13 cellular contexts compared by ENCODE assay signal in genomic region chr10:119313024-119313423, GRCh38.
DNase-seq lines count a peak whose midpoint lies in the region; ATAC-seq, FAIRE-seq and TF ChIP-seq lines count a peak whose summit lies in the region.
"Had no signal": no experiment of that assay in that cellular context is flagged by ENCODE, and none has a peak within 500 bp of the region (broad histone marks: within the 10 kb centered on the region; RNA-seq: fewer than 3 reads in every experiment).

No MANE protein-coding gene starts in this region.

- no peak overlapping the region; the same call in 1 of the 2 replicates for H2AK5ac ChIP-seq in H1 (ENCODE audit: low read depth, low read length)

- H3K36me3 ChIP-seq in H1 (ENCODE audit: control insufficient read depth in 2 of 4, insufficient read depth in 4 of 4, low read length in 3 of 4) (no peaks in the 10 kb centered on the region), thyroid gland (no peaks in the 10 kb centered on the region), uterus (no peaks in the 10 kb centered on the region)
- H3K36me3 ChIP-seq: SJSA1 had no signal

- no peaks in the 10 kb centered on the region for H3K79me2 ChIP-seq in H1 (ENCODE audit: control insufficient read depth in 1 of 2, insufficient read depth in 2 of 2, low read length in 2 of 2)

- peaks cover 88% of the 10 kb centered on the region for H3K27me3 Mint-ChIP-seq in activated naive CD4-positive, alpha-beta T cell treated with anti-CD3 and anti-CD28 coated beads, Interleukin-2, amount 10 ng/mL, durations not matched to agents 7 days and 5 days
- H3K27me3 Mint-ChIP-seq in T-helper 2 cell treated with Interferon-gamma antibody and Interleukin-4, amounts not matched to agents 5 μg/mL and 100 μg/mL, for 36 hours (ENCODE audit: low read depth), result peaks cover 3% of the 10 kb centered on the region

- no peak overlapping the region for H3K4me2 ChIP-seq in H1 (ENCODE audit: insufficient read depth in 1 of 2, low read depth in 2 of 2, low read length in 2 of 2)

- no peak for TF ChIP-seq POLR2A in H1 (IDR thresholded peaks at IDR 0.05; ENCODE audit: control extremely low read depth in 1 of 2, low read depth in 2 of 2, low read length in 2 of 2)
- no peak for TF ChIP-seq POLR2A in thyroid gland (IDR thresholded peaks at IDR 0.05)
- TF ChIP-seq POLR2A in uterus (IDR thresholded peaks at IDR 0.05), result no peak

- H3K9me3 ChIP-seq in H1 (ENCODE audit: insufficient read depth in 2 of 2, low read depth in 1 of 2, low read length in 1 of 2), result no peaks in the 10 kb centered on the region
- no peaks in the 10 kb centered on the region for H3K9me3 ChIP-seq in thyroid gland
- no peaks in the 10 kb centered on the region for H3K9me3 ChIP-seq in uterus
- H3K9me3 ChIP-seq: SJSA1 had no signal

- no peaks in the 10 kb centered on the region for H3K79me1 ChIP-seq in H1 (ENCODE audit: low read depth, low read length)

- H3K4me3 Mint-ChIP-seq in activated naive CD4-positive, alpha-beta T cell treated with anti-CD3 and anti-CD28 coated beads, Interleukin-2, amount 10 ng/mL, durations not matched to agents 7 days and 5 days, result peak overlapping the region; percentile 11
- H3K4me3 Mint-ChIP-seq in T-helper 2 cell treated with Interferon-gamma antibody and Interleukin-4, amounts not matched to agents 5 μg/mL and 100 μg/mL, for 36 hours, result peak overlapping the region; percentile 35

- TF ChIP-seq CTCF in H1 (IDR thresholded peaks at IDR 0.05; ENCODE audit: control extremely low read depth in 1 of 3, insufficient read depth in 1 of 3, low read depth in 1 of 3, low read length in 3 of 3) (no peak), thyroid gland (IDR thresholded peaks at IDR 0.05) (no peak), uterus (IDR thresholded peaks at IDR 0.05) (no peak)

- H3K4ac ChIP-seq in H1 (replicated peaks; ENCODE audit: insufficient read length, low read depth, low read length), result no peak overlapping the region

- no peak overlapping the region for H2AFZ ChIP-seq in H1 (ENCODE audit: low read length)

- peak overlapping the region; percentile 18; the same call in 1 of the 2 replicates for H2BK12ac ChIP-seq in H1 (ENCODE audit: low read depth, low read length)

- H3K23ac ChIP-seq in H1 (ENCODE audit: insufficient read length), result no peak overlapping the region

- H3K14ac ChIP-seq in H1 (ENCODE audit: insufficient read length), result no peak overlapping the region

- POLR2A ChIA-PET in H1 (lab: Charles Lee; ENCODE audit: partially characterized antibody), result interaction anchor here (0.9 kb wide), 1 partner anchor 23 kb away, joined by 4 read pairs; no protein-coding TSS in a partner anchor

- H3K36me3 Mint-ChIP-seq in activated naive CD4-positive, alpha-beta T cell treated with anti-CD3 and anti-CD28 coated beads, Interleukin-2, amount 10 ng/mL, durations not matched to agents 7 days and 5 days, result peaks cover 15% of the 10 kb centered on the region
- peaks cover 14% of the 10 kb centered on the region for H3K36me3 Mint-ChIP-seq in T-helper 2 cell treated with Interferon-gamma antibody and Interleukin-4, amounts not matched to agents 5 μg/mL and 100 μg/mL, for 36 hours (ENCODE audit: low read depth)

- no peak for TF ChIP-seq EP300 in H1 (IDR thresholded peaks at IDR 0.05; ENCODE audit: borderline replicate concordance in 1 of 2, low read depth in 2 of 2, low read length in 2 of 2)

- no peak overlapping the region for H3K9ac ChIP-seq in H1 (replicated peaks in 1 of 4; ENCODE audit: extremely low read depth in 1 of 4, low read depth in 3 of 4, low read length in 3 of 4)

- no peak overlapping the region for H2BK5ac ChIP-seq in H1 (ENCODE audit: low read depth, low read length)

- H3K4me1 Mint-ChIP-seq in activated naive CD4-positive, alpha-beta T cell treated with anti-CD3 and anti-CD28 coated beads, Interleukin-2, amount 10 ng/mL, durations not matched to agents 7 days and 5 days, result peaks cover 56% of the 10 kb centered on the region
- H3K4me1 Mint-ChIP-seq in T-helper 2 cell treated with Interferon-gamma antibody and Interleukin-4, amounts not matched to agents 5 μg/mL and 100 μg/mL, for 36 hours (ENCODE audit: low read depth), result peaks cover 45% of the 10 kb centered on the region

- H4K5ac ChIP-seq in H1 (ENCODE audit: insufficient read length, low read depth, low read length), result no peak overlapping the region

- peaks cover 6% of the 10 kb centered on the region; the same call in 1 of the 2 replicates for H3K23me2 ChIP-seq in H1 (ENCODE audit: low read depth, low read length)

- no peak overlapping the region for H3K4me3 ChIP-seq in H1 (ENCODE audit: extremely low read depth in 1 of 4, insufficient read depth in 2 of 4, low read depth in 3 of 4, low read length in 4 of 4)
- H3K4me3 ChIP-seq in thyroid gland (replicated peaks in 1 of 3), result no peak overlapping the region
- no peak overlapping the region for H3K4me3 ChIP-seq in uterus
- H3K4me3 ChIP-seq: SJSA1 had no signal

- no peak overlapping the region for H2BK20ac ChIP-seq in H1 (ENCODE audit: low read length)

- H3K27me3 ChIP-seq in H1 (replicated peaks in 1 of 4; ENCODE audit: control insufficient read depth in 3 of 4, extremely low read depth in 1 of 4, insufficient read depth in 3 of 4, low read length in 3 of 4), result no peaks in the 10 kb centered on the region
- no peaks in the 10 kb centered on the region for H3K27me3 ChIP-seq in thyroid gland
- no peaks in the 10 kb centered on the region for H3K27me3 ChIP-seq in uterus
- H3K27me3 ChIP-seq: SJSA1 had no signal

- H2BK120ac ChIP-seq in H1 (replicated peaks; ENCODE audit: low read depth, low read length), result no peak overlapping the region

- H3K9me3 Mint-ChIP-seq in activated naive CD4-positive, alpha-beta T cell treated with anti-CD3 and anti-CD28 coated beads, Interleukin-2, amount 10 ng/mL, durations not matched to agents 7 days and 5 days, result peaks cover 5% of the 10 kb centered on the region
- no peaks in the 10 kb centered on the region for H3K9me3 Mint-ChIP-seq in T-helper 2 cell treated with Interferon-gamma antibody and Interleukin-4, amounts not matched to agents 5 μg/mL and 100 μg/mL, for 36 hours

- CTCF ChIA-PET in activated naive CD4-positive, alpha-beta T cell treated with anti-CD3 and anti-CD28 coated beads, Interleukin-2, amount 10 ng/mL, durations not matched to agents 7 days and 5 days (lab: Charles Lee), result no interaction called here
- CTCF ChIA-PET in H1 (lab: Charles Lee; ENCODE audit: partially characterized antibody), result interaction anchor here (2.8 kb wide), 1 partner anchor 11 kb away, joined by 7 read pairs; no protein-coding TSS in a partner anchor

- no peak overlapping the region for H3K27ac Mint-ChIP-seq in activated naive CD4-positive, alpha-beta T cell treated with anti-CD3 and anti-CD28 coated beads, Interleukin-2, amount 10 ng/mL, durations not matched to agents 7 days and 5 days
- H3K27ac Mint-ChIP-seq in T-helper 2 cell treated with Interferon-gamma antibody and Interleukin-4, amounts not matched to agents 5 μg/mL and 100 μg/mL, for 36 hours, result peak overlapping the region; percentile 76

- no peak for TF ChIP-seq RAD21 in H1 (IDR thresholded peaks at IDR 0.05 in 1 of 2, conservative IDR thresholded peaks at IDR 0.05 in 1 of 2; ENCODE audit: low read depth in 2 of 2, low read length in 2 of 2)

- DNase-seq in activated naive CD4-positive, alpha-beta T cell treated with anti-CD3 and anti-CD28 coated beads, Interleukin-2, amount 10 ng/mL, durations not matched to agents 7 days and 5 days, result no peak
- no peak for DNase-seq in activated naive CD4-positive, alpha-beta T cell treated with Interleukin-2 at 50 U/mL for 16 hours
- DNase-seq in T-helper 2 cell treated with Interferon-gamma antibody and Interleukin-4, amounts not matched to agents 5 μg/mL and 100 μg/mL, for 36 hours (ENCODE audit: low spot score), result no peak
- DNase-seq in H1 (ENCODE audit: low read depth in 1 of 2, low spot score in 2 of 2), result no peak
- no peak for DNase-seq in thyroid gland
- DNase-seq in DMS79 treated with DMSO at 0.1 percent for 48 hours (lab: John Stamatoyannopoulos, UW), result no peak
- no peak for DNase-seq in uterus
- DNase-seq: NCI-H1930; NCI-H510A; stimulated activated CD4-positive, alpha-beta T cell treated with anti-CD3 and anti-CD28 coated beads, Interleukin-12 subunit alpha, Interleukin-12 subunit beta, amount 100 ng/mL, for 4 hours had no signal

- H4K8ac ChIP-seq in H1 (ENCODE audit: extremely low read depth, insufficient read depth, low read length), result no peak overlapping the region

- intact Hi-C loops in thyroid gland (cut with DNase I) (no loop called here), uterus (cut with DNase I; ENCODE audit: low total_unique reads) (no loop called here)

- H4K20me1 ChIP-seq in H1 (replicated peaks in 1 of 2; ENCODE audit: control insufficient read depth in 1 of 2, insufficient read depth in 2 of 2, low read length in 2 of 2), result peaks cover 0 to 5% of the 10 kb centered on the region in 2 experiments

- H3K27ac ChIP-seq in H1 (ENCODE audit: low read depth, low read length), result no peak overlapping the region
- peak overlapping the region in 2 of 3 donors; percentile 84 to 90 for H3K27ac ChIP-seq in thyroid gland
- no peak overlapping the region for H3K27ac ChIP-seq in uterus
- H3K27ac ChIP-seq: SJSA1 had no signal

- FAIRE-seq in H1 (lab: Jason Lieb, UNC), result no peak
- FAIRE-seq: colon had no signal

- no peak overlapping the region for H3K18ac ChIP-seq in H1 (ENCODE audit: extremely low read depth, low read length)

- no peak overlapping the region for H2BK15ac ChIP-seq in H1 (ENCODE audit: low read length)

- H3K4me1 ChIP-seq in H1 (replicated peaks in 1 of 4; ENCODE audit: control insufficient read depth in 3 of 4, insufficient read depth in 4 of 4, low read length in 3 of 4) (peaks cover 9 to 20% (median 15%) of the 10 kb centered on the region in 4 experiments), thyroid gland (peaks cover 32 to 70% of the 10 kb centered on the region in 2 donors), uterus (no peaks in the 10 kb centered on the region)

- peak overlapping the region; percentile 13 for H4K91ac ChIP-seq in H1 (replicated peaks; ENCODE audit: insufficient read length, low read length)

- ATAC-seq in GM21786 (IDR thresholded peaks at IDR 0.05; ENCODE audit: unreplicated experiment), result no peak

- 58% methylated on average over 1 of the region's 1 CpG; no CpG with 5 or more reads in 1 of the 2 experiments for WGBS in H1 (ENCODE audit: extremely low coverage in 1 of 2, insufficient coverage in 1 of 2, insufficient read length in 1 of 2, insufficient replicate concordance in 2 of 2, low coverage in 1 of 2, low lambda C conversion rate in 2 of 2, missing lambda C conversion rate in 1 of 2), 2 experiments
- 2 to 91% methylated on average over 1 of the region's 1 CpG for WGBS in thyroid gland, 2 donors

- peak overlapping the region; percentile 85 for H3K56ac ChIP-seq in H1 (replicated peaks; ENCODE audit: insufficient read length, low read depth, low read length)

TF ChIP-seq in H1, 55 proteins besides CTCF, POLR2A, EP300 and RAD21 (continues in another document):
- no peak for TF ChIP-seq BACH1 (IDR thresholded peaks at IDR 0.05; ENCODE audit: low read length)
- no peak for TF ChIP-seq RBBP5 (IDR thresholded peaks at IDR 0.05; ENCODE audit: borderline replicate concordance, low read depth, low read length)
- TF ChIP-seq TBP (IDR thresholded peaks at IDR 0.05; ENCODE audit: low read depth, low read length), result no peak
- no peak for TF ChIP-seq POLR2AphosphoS5 (IDR thresholded peaks at IDR 0.05; ENCODE audit: low read depth, low read length)
- TF ChIP-seq TAF7 (optimal IDR thresholded peaks at IDR 0.05; ENCODE audit: borderline replicate concordance, low read depth, low read length), result no peak

Comparison
In these comparisons a context has a peak if more than half of its experiments do, and no peak if none do; other contexts are left out.
1. H3K27ac ChIP-seq: peak in thyroid gland (2 of 3); none in H1 (single experiment) and uterus (0 of 2).